ENCODE assay signal across 20 cellular contexts in genomic region chr14:90571149-90571548, GRCh38.
"Had no signal": no experiment of that assay in that cellular context is flagged by ENCODE, and none has a peak within 500 bp of the region (broad histone marks: within the 10 kb centered on the region; RNA-seq: fewer than 3 reads in every experiment).

No MANE protein-coding gene starts in this region.

- H3K36me3 ChIP-seq: brain microvascular endothelial cell, colonic mucosa, lower lobe of right lung, sigmoid colon had no signal

- H3K4me3 ChIP-seq: colonic mucosa, lower lobe of right lung, sigmoid colon, smooth muscle cell, testis, upper lobe of left lung had no signal

- H3K4me2 ChIP-seq: smooth muscle cell had no signal

- H3K27ac ChIP-seq: brain microvascular endothelial cell, colonic mucosa, epithelial cell of prostate, lower lobe of right lung, testis, upper lobe of left lung had no signal

- DNase-seq: activated CD4-positive, alpha-beta T cell treated with anti-CD3 and anti-CD28 coated beads for 1 hour; activated CD4-positive, alpha-beta T cell treated with anti-CD3 and anti-CD28 coated beads, Interleukin-2, amount 50 U/mL, for 1 hour; activated CD8-positive, alpha-beta T cell treated with anti-CD3 and anti-CD28 coated beads, Interleukin-2, amount 10 ng/mL, durations not matched to agents 7 days and 5 days; activated gamma-delta T cell treated with Interleukin-2 at 50 U/mL for 16 hours; brain microvascular endothelial cell; central memory CD4-positive, alpha-beta T cell; colonic mucosa; lower lobe of right lung; naive B cell; nucleus accumbens; sigmoid colon; stimulated activated CD4-positive, alpha-beta T cell treated with anti-CD3 and anti-CD28 coated beads, Interleukin-15, amount 100 ng/mL, for 24 hours; stimulated activated CD8-positive, alpha-beta memory T cell treated with anti-CD3 and anti-CD28 coated beads, Interleukin-4, amount 100 ng/mL, for 48 hours; stimulated activated naive B cell treated with anti-CD40 and anti-IgM and Interleukin-4, amounts not matched to agents 10 μg/mL and 1 μg/mL and 100 μg/mL, for 72 hours; T-cell; testis; upper lobe of left lung had no signal

- ATAC-seq: activated CD8-positive, alpha-beta T cell treated with anti-CD3 and anti-CD28 coated beads, Interleukin-2, amount 10 ng/mL, durations not matched to agents 7 days and 5 days; activated naive CD4-positive, alpha-beta T cell treated with anti-CD3 and anti-CD28 coated beads, Interleukin-2, amount 50 U/mL, for 72 hours; lower lobe of right lung; stimulated activated naive B cell treated with anti-CD40 and anti-IgM and Interleukin-4, amounts not matched to agents 10 μg/mL and 1 μg/mL and 100 μg/mL, for 72 hours; T-cell had no signal

- H3K27me3 ChIP-seq: brain microvascular endothelial cell, colonic mucosa, sigmoid colon, testis, upper lobe of left lung had no signal

- H3K4me1 ChIP-seq: colonic mucosa, lower lobe of right lung had no signal
